Comparison of ENCODE assay signal across 11 cellular contexts in genomic region chr4:74109894-74110605, GRCh38. TPM values are rescaled to one million over a fixed set of nuclear protein-coding genes. Genes with fewer than 3 reads are reported as not detected.
DNase-seq lines count a peak whose midpoint lies in the region; ATAC-seq and TF ChIP-seq lines count a peak whose summit lies in the region.
"Had no signal": no experiment of that assay in that cellular context is flagged by ENCODE, and none has a peak within 500 bp of the region (broad histone marks: within the 10 kb centered on the region; RNA-seq: fewer than 3 reads in every experiment).

No MANE protein-coding gene starts in this region.

- H3K4me3 Mint-ChIP-seq in endodermal cell (no peak overlapping the region), nephron (no peak overlapping the region)

- no peaks in the 10 kb centered on the region for H3K9me3 ChIP-seq in endodermal cell (ENCODE audit: control insufficient read depth, low read length)
- H3K9me3 ChIP-seq: tibial nerve had no signal

- H3K36me3 Mint-ChIP-seq in endodermal cell (ENCODE audit: low read depth) (no peaks in the 10 kb centered on the region), nephron (ENCODE audit: low read depth) (no peaks in the 10 kb centered on the region)

- no peaks in the 10 kb centered on the region for H3K27me3 Mint-ChIP-seq in endodermal cell (ENCODE audit: insufficient read depth)
- no peaks in the 10 kb centered on the region for H3K27me3 Mint-ChIP-seq in nephron (ENCODE audit: low read depth)

- no peak overlapping the region for H3K9ac ChIP-seq in endodermal cell (ENCODE audit: extremely low read depth, low read length, poor library complexity, severe bottlenecking)

- no peak overlapping the region for H3K4me3 ChIP-seq in AG09309 (ENCODE audit: control insufficient read depth, low read depth, low read length)
- no peak overlapping the region for H3K4me3 ChIP-seq in endodermal cell (ENCODE audit: low read length)
- H3K4me3 ChIP-seq: tibial nerve had no signal

- peaks cover 6% of the 10 kb centered on the region for H3K4me1 Mint-ChIP-seq in endodermal cell
- H3K4me1 Mint-ChIP-seq in nephron, result peaks cover 26% of the 10 kb centered on the region

- peak overlapping the region; percentile 73 for H3K27ac ChIP-seq in endodermal cell (ENCODE audit: low read depth, low read length)

- ATAC-seq in HG03095 (IDR thresholded peaks at IDR 0.05; ENCODE audit: unreplicated experiment) (no peak), GM21515 (IDR thresholded peaks at IDR 0.05; ENCODE audit: unreplicated experiment) (no peak)

- H3K9me3 Mint-ChIP-seq in endodermal cell (no peaks in the 10 kb centered on the region), nephron (no peaks in the 10 kb centered on the region)

- WGBS in endodermal cell (ENCODE audit: insufficient coverage in 1 of 2, insufficient read length in 1 of 2), 2 experiments, result 90 to 93% methylated on average over 5 of the region's 6 CpGs

- H3K27ac Mint-ChIP-seq in endodermal cell, result peak overlapping the region; percentile 49
- peak overlapping the region; percentile 63 to 96 (median 94) for H3K27ac Mint-ChIP-seq in nephron

- DNase-seq in AG09309 (ENCODE audit: low read depth), result peak; percentile 86
- peak; percentile 89 for DNase-seq in NCI-H226
- DNase-seq in endodermal cell, result no peak
- DNase-seq in NCI-H1930 (lab: John Stamatoyannopoulos, UW), result no peak
- no peak for DNase-seq in NCI-H146 (lab: John Stamatoyannopoulos, UW)
- DNase-seq: stimulated activated CD4-positive, alpha-beta T cell treated with anti-CD3 and anti-CD28 coated beads, Interleukin-12 subunit alpha, Interleukin-12 subunit beta, amount 100 ng/mL, for 4 hours had no signal

- no peaks in the 10 kb centered on the region for H3K36me3 ChIP-seq in endodermal cell (ENCODE audit: control insufficient read depth, insufficient read depth, low read length)
- H3K36me3 ChIP-seq: tibial nerve had no signal

- H3K4me1 ChIP-seq in endodermal cell (ENCODE audit: control insufficient read depth, insufficient read depth, low read length), result no peaks in the 10 kb centered on the region

- H3K27me3 ChIP-seq in endodermal cell (ENCODE audit: control insufficient read depth, insufficient read depth, low read length, poor library complexity, severe bottlenecking), result no peaks in the 10 kb centered on the region
- H3K27me3 ChIP-seq: tibial nerve had no signal

- TF ChIP-seq CTCF in AG09309 (IDR thresholded peaks at IDR 0.05; ENCODE audit: control insufficient read depth, insufficient read depth, low read depth, low read length, missing control alignments) (no peak), endodermal cell (conservative IDR thresholded peaks at IDR 0.05) (no peak), nephron (IDR thresholded peaks at IDR 0.05; ENCODE audit: unreplicated experiment in 3 of 3) (no peak)

RNA-seq across cellular contexts. Expression of gene CXCL2, which starts 11.1 kb away (rescaled TPM):
- 1 to 10 TPM in 1 of 2 donors, under 1 TPM in 1; 0.44 to 1.5 TPM for total RNA-seq in endodermal cell
- polyA plus RNA-seq in endodermal cell (2013, experiment 1 of 2), result 0.78 TPM
- polyA plus RNA-seq in endodermal cell (2013, experiment 2 of 2), result 0.58 TPM
- total RNA-seq: T-helper 1 cell treated with Interleukin-12 subunit alpha and Interleukin-12 subunit beta and Interleukin-4 antibody, amounts not matched to agents 30 ng/mL and 1 ng/mL, for 36 hours had no signal

RNA-seq across cellular contexts. Expression of gene MTHFD2L, which starts 47.9 kb away (rescaled TPM):
- total RNA-seq in endodermal cell, result 10 to 100 TPM; 10.4 to 11.5 TPM
- polyA plus RNA-seq in endodermal cell (2013, experiment 1 of 2), result 11.6 TPM
- polyA plus RNA-seq in endodermal cell (2013, experiment 2 of 2), result 13.1 TPM

Comparison
In these comparisons a context has a peak if more than half of its experiments do, and no peak if none do; other contexts are left out.
1. DNase-seq: peak in AG09309 (single experiment) and NCI-H226 (single experiment); none in endodermal cell (single experiment), NCI-H1930 (0 of 2) and NCI-H146 (single experiment).